In genomic region chr2:239881561-239882320, GRCh38 we compare ENCODE assay signal across 12 cellular contexts.
DNase-seq lines count a peak whose midpoint lies in the region; ATAC-seq and TF ChIP-seq lines count a peak whose summit lies in the region.
"Had no signal": no experiment of that assay in that cellular context is flagged by ENCODE, and none has a peak within 500 bp of the region (broad histone marks: within the 10 kb centered on the region; RNA-seq: fewer than 3 reads in every experiment).

No MANE protein-coding gene starts in this region.

- H3K27ac Mint-ChIP-seq in CD4-positive, CD25-positive, alpha-beta regulatory T cell = peak overlapping the region in 2 of 3 donors; percentile 43 to 94
- H3K27ac Mint-ChIP-seq: memory B cell; stimulated activated naive CD8-positive, alpha-beta T cell treated with anti-CD3 and anti-CD28 coated beads, Interleukin-15, Interleukin-2, amounts not matched to agents 100 ng/mL and 50 ng/mL, for 24 hours had no signal

- no peak for ATAC-seq in CD4-positive, CD25-positive, alpha-beta regulatory T cell (ENCODE audit: low read depth in 2 of 2)
- ATAC-seq in HG02798 (IDR thresholded peaks at IDR 0.05; ENCODE audit: poor library complexity, unreplicated experiment) = no peak

- no peak overlapping the region for H3K4me3 Mint-ChIP-seq in CD4-positive, CD25-positive, alpha-beta regulatory T cell
- H3K4me3 Mint-ChIP-seq: memory B cell; stimulated activated naive CD8-positive, alpha-beta T cell treated with anti-CD3 and anti-CD28 coated beads, Interleukin-15, Interleukin-2, amounts not matched to agents 100 ng/mL and 50 ng/mL, for 24 hours had no signal

- H3K4me2 ChIP-seq in parathyroid adenoma (ENCODE audit: low read length) = peak overlapping the region; percentile 56

- TF ChIP-seq CTCF in fibroblast of the aortic adventitia (IDR thresholded peaks at IDR 0.05; ENCODE audit: insufficient read depth, low read length) = no peak
- no peak for TF ChIP-seq CTCF in parathyroid adenoma (IDR thresholded peaks at IDR 0.05)

- H3K27ac ChIP-seq in CD4-positive, CD25-positive, alpha-beta regulatory T cell (ENCODE audit: insufficient read depth, low read length, poor library complexity, severe bottlenecking) = no peak overlapping the region
- no peak overlapping the region for H3K27ac ChIP-seq in SJSA1
- peak overlapping the region; percentile 88 for H3K27ac ChIP-seq in parathyroid adenoma

- DNase-seq in CD4-positive, CD25-positive, alpha-beta regulatory T cell = no peak
- DNase-seq in SJSA1 (ENCODE audit: low read depth in 1 of 2, low spot score in 2 of 2) = peak; percentile 11 to 28
- DNase-seq in fibroblast of the aortic adventitia (ENCODE audit: low read depth) = peak; percentile 74
- no peak for DNase-seq in T-helper 2 cell
- no peak for DNase-seq in COLO829 (ENCODE audit: low spot score)
- no peak for DNase-seq in NOMO-1 (lab: John Stamatoyannopoulos, UW; ENCODE audit: unreplicated experiment in 2 of 2)
- DNase-seq: amniotic stem cell, NCI-H446 had no signal

- H3K9me3 ChIP-seq in CD4-positive, CD25-positive, alpha-beta regulatory T cell (ENCODE audit: control insufficient read depth in 2 of 2, low read length in 2 of 2) = peaks cover 19 to 23% of the 10 kb centered on the region in 2 experiments
- 0 out of 2 replicates have a peak, but pooled peaks cover 4% of the 10 kb centered on the region for H3K9me3 ChIP-seq in SJSA1 (replicated peaks)
- peaks cover 4% of the 10 kb centered on the region for H3K9me3 ChIP-seq in parathyroid adenoma (ENCODE audit: control insufficient read depth, low read length)

- peaks cover 24% of the 10 kb centered on the region for H3K27me3 Mint-ChIP-seq in CD4-positive, CD25-positive, alpha-beta regulatory T cell

- no peaks in the 10 kb centered on the region for H3K79me2 ChIP-seq in parathyroid adenoma

- H3K9me3 Mint-ChIP-seq in CD4-positive, CD25-positive, alpha-beta regulatory T cell = peaks cover 3 to 19% (median 8%) of the 10 kb centered on the region in 7 donors

- no peaks in the 10 kb centered on the region for H3K36me3 Mint-ChIP-seq in CD4-positive, CD25-positive, alpha-beta regulatory T cell

- H3K27me3 ChIP-seq in CD4-positive, CD25-positive, alpha-beta regulatory T cell (ENCODE audit: control insufficient read depth, insufficient read depth, low read length) = peaks cover 4% of the 10 kb centered on the region
- H3K27me3 ChIP-seq in SJSA1 (replicated peaks) (no peaks in the 10 kb centered on the region), parathyroid adenoma (ENCODE audit: control insufficient read depth, insufficient read depth, low read length) (no peaks in the 10 kb centered on the region)

- H3K9ac ChIP-seq in parathyroid adenoma = no peak overlapping the region

- no peaks in the 10 kb centered on the region for H3K36me3 ChIP-seq in CD4-positive, CD25-positive, alpha-beta regulatory T cell (ENCODE audit: control insufficient read depth, insufficient read depth, low read length)
- H3K36me3 ChIP-seq in SJSA1 = no peaks in the 10 kb centered on the region
- no peaks in the 10 kb centered on the region for H3K36me3 ChIP-seq in parathyroid adenoma (ENCODE audit: control insufficient read depth, insufficient read depth, low read length)

- H2AFZ ChIP-seq in parathyroid adenoma = peak overlapping the region; percentile 67

- H3K4me1 ChIP-seq in CD4-positive, CD25-positive, alpha-beta regulatory T cell (ENCODE audit: control insufficient read depth, insufficient read depth, low read length, poor library complexity, severe bottlenecking) = peaks cover 6% of the 10 kb centered on the region
- no peaks in the 10 kb centered on the region for H3K4me1 ChIP-seq in SJSA1 (replicated peaks)
- peaks cover 20% of the 10 kb centered on the region for H3K4me1 ChIP-seq in parathyroid adenoma

- no peak overlapping the region for H3K4me3 ChIP-seq in CD4-positive, CD25-positive, alpha-beta regulatory T cell (ENCODE audit: low read depth, low read length)
- no peak overlapping the region for H3K4me3 ChIP-seq in SJSA1
- H3K4me3 ChIP-seq in fibroblast of the aortic adventitia (ENCODE audit: low read depth, low read length) = no peak overlapping the region
- H3K4me3 ChIP-seq in parathyroid adenoma (ENCODE audit: low read depth, low read length) = no peak overlapping the region

- H3K4me1 Mint-ChIP-seq in CD4-positive, CD25-positive, alpha-beta regulatory T cell = peaks cover 0 to 18% (median 9%) of the 10 kb centered on the region in 4 donors

Comparison
In these comparisons a context has a peak if more than half of its experiments do, and no peak if none do; other contexts are left out.
1. DNase-seq: peak in SJSA1 (2 of 2) and fibroblast of the aortic adventitia (single experiment); none in CD4-positive, CD25-positive, alpha-beta regulatory T cell (0 of 3), T-helper 2 cell (0 of 5), COLO829 (single experiment) and NOMO-1 (0 of 2).